Comparison of ENCODE assay signal across 12 cellular contexts in genomic region chr2:74583504-74583903, GRCh38. TPM values are rescaled to one million over a fixed set of nuclear protein-coding genes. Genes with fewer than 3 reads are reported as not detected.
A peak's percentile ranks its signal among the peaks of the same experiment; 100 is the strongest.
DNase-seq lines count a peak whose midpoint lies in the region; ATAC-seq and TF ChIP-seq lines count a peak whose summit lies in the region.
"Had no signal": no experiment of that assay in that cellular context is flagged by ENCODE, and none has a peak within 500 bp of the region (broad histone marks: within the 10 kb centered on the region; RNA-seq: fewer than 3 reads in every experiment).

No MANE protein-coding gene starts in this region.

- peak overlapping the region in 8 of 11 experiments; percentile 27 to 88 (median 58); a peak in 14 of 22 replicates for H3K4me2 ChIP-seq in BLaER1 treated with 17β-estradiol and CSF1 and Interleukin-3, amounts not matched to agents 10 nM and 100 nM
- H3K4me2 ChIP-seq in Loucy (ENCODE audit: low read depth, low read length, poor library complexity, severe bottlenecking): no peak overlapping the region

- H3K9me3 ChIP-seq in BLaER1 treated with 17β-estradiol and CSF1 and Interleukin-3, amounts not matched to agents 10 nM and 100 nM (replicated peaks in 1 of 11): no peaks in the 10 kb centered on the region
- no peaks in the 10 kb centered on the region for H3K9me3 ChIP-seq in Loucy (ENCODE audit: insufficient read depth, low read depth, low read length)
- no peaks in the 10 kb centered on the region for H3K9me3 ChIP-seq in WERI-Rb-1 (ENCODE audit: severe bottlenecking)
- H3K9me3 ChIP-seq: upper lobe of right lung had no signal

- TF ChIP-seq CTCF in Loucy (conservative IDR thresholded peaks at IDR 0.05; ENCODE audit: low read length): no peak
- no peak for TF ChIP-seq CTCF in neural crest cell (conservative IDR thresholded peaks at IDR 0.05)
- TF ChIP-seq CTCF in WERI-Rb-1 (IDR thresholded peaks at IDR 0.05; ENCODE audit: low read depth, low read length): no peak

- intact Hi-C loops in dendritic cell treated with granulocyte-macrophage colony-stimulating factor and Interleukin-4, amounts not matched to agents 40 ng/mL and 50 ng/mL, for 4 days (cut with micrococcal nuclease): no loop called here

- no peak overlapping the region for H3K9ac ChIP-seq in BLaER1 treated with 17β-estradiol and CSF1 and Interleukin-3, amounts not matched to agents 10 nM and 100 nM
- no peak overlapping the region for H3K9ac ChIP-seq in Loucy (ENCODE audit: low read depth, low read length, poor library complexity, severe bottlenecking)

- H3F3A ChIP-seq in Loucy (ENCODE audit: low read depth): no peaks in the 10 kb centered on the region

- H3K4me1 Mint-ChIP-seq in dendritic cell treated with granulocyte-macrophage colony-stimulating factor and Interleukin-4, amounts not matched to agents 40 ng/mL and 50 ng/mL, for 4 days (ENCODE audit: low read depth): peaks cover 43% of the 10 kb centered on the region
- H3K4me1 Mint-ChIP-seq in neural crest cell: peaks cover 19% of the 10 kb centered on the region

- H3K4me3 Mint-ChIP-seq in dendritic cell treated with granulocyte-macrophage colony-stimulating factor and Interleukin-4, amounts not matched to agents 40 ng/mL and 50 ng/mL, for 4 days: no peak overlapping the region
- peak overlapping the region; percentile 67 for H3K4me3 Mint-ChIP-seq in neural crest cell

- H3K36me3 Mint-ChIP-seq in dendritic cell treated with granulocyte-macrophage colony-stimulating factor and Interleukin-4, amounts not matched to agents 40 ng/mL and 50 ng/mL, for 4 days (ENCODE audit: low read depth): no peaks in the 10 kb centered on the region
- no peaks in the 10 kb centered on the region for H3K36me3 Mint-ChIP-seq in neural crest cell (ENCODE audit: low read depth)

- no peak overlapping the region for H3K4me3 ChIP-seq in BLaER1 treated with 17β-estradiol and CSF1 and Interleukin-3, amounts not matched to agents 10 nM and 100 nM
- H3K4me3 ChIP-seq in Loucy (ENCODE audit: low read length, poor library complexity, severe bottlenecking) (no peak overlapping the region), WERI-Rb-1 (ENCODE audit: low read depth, low read length) (no peak overlapping the region)
- H3K4me3 ChIP-seq: upper lobe of right lung had no signal

- H3K79me2 ChIP-seq in Loucy (ENCODE audit: insufficient read depth, low read length): no peaks in the 10 kb centered on the region

- H3K27ac Mint-ChIP-seq in dendritic cell treated with granulocyte-macrophage colony-stimulating factor and Interleukin-4, amounts not matched to agents 40 ng/mL and 50 ng/mL, for 4 days: peak overlapping the region; percentile 74
- H3K27ac Mint-ChIP-seq in neural crest cell (ENCODE audit: unreplicated experiment): peak overlapping the region; percentile 97

- no peaks in the 10 kb centered on the region for H3K36me3 ChIP-seq in BLaER1 treated with 17β-estradiol and CSF1 and Interleukin-3, amounts not matched to agents 10 nM and 100 nM
- H3K36me3 ChIP-seq in Loucy (ENCODE audit: insufficient read depth, low read length) (no peaks in the 10 kb centered on the region), WERI-Rb-1 (no peaks in the 10 kb centered on the region)
- H3K36me3 ChIP-seq: upper lobe of right lung had no signal

- no peaks in the 10 kb centered on the region for H3K9me2 ChIP-seq in Loucy (replicated peaks; ENCODE audit: low read depth, low read length)

- no peak for ATAC-seq in GM21717 (IDR thresholded peaks at IDR 0.05; ENCODE audit: unreplicated experiment)
- ATAC-seq: upper lobe of right lung had no signal

- H4K20me1 ChIP-seq in BLaER1 treated with 17β-estradiol and CSF1 and Interleukin-3, amounts not matched to agents 10 nM and 100 nM: no peaks in the 10 kb centered on the region
- no peaks in the 10 kb centered on the region for H4K20me1 ChIP-seq in Loucy (ENCODE audit: insufficient read depth, low read length, poor library complexity, severe bottlenecking)

- H3K27me3 ChIP-seq in BLaER1 treated with 17β-estradiol and CSF1 and Interleukin-3, amounts not matched to agents 10 nM and 100 nM: no peaks in the 10 kb centered on the region
- no peaks in the 10 kb centered on the region for H3K27me3 ChIP-seq in Loucy (ENCODE audit: insufficient read depth, low read length, poor library complexity, severe bottlenecking)
- H3K27me3 ChIP-seq in WERI-Rb-1 (ENCODE audit: insufficient read depth, low read depth, severe bottlenecking): no peaks in the 10 kb centered on the region
- H3K27me3 ChIP-seq: upper lobe of right lung had no signal

- H3K27ac ChIP-seq in BLaER1 treated with 17β-estradiol and CSF1 and Interleukin-3, amounts not matched to agents 10 nM and 100 nM: no peak overlapping the region
- no peak overlapping the region for H3K27ac ChIP-seq in WERI-Rb-1
- H3K27ac ChIP-seq: upper lobe of right lung had no signal

- no peaks in the 10 kb centered on the region for H3K27me3 Mint-ChIP-seq in dendritic cell treated with granulocyte-macrophage colony-stimulating factor and Interleukin-4, amounts not matched to agents 40 ng/mL and 50 ng/mL, for 4 days
- peaks cover 7% of the 10 kb centered on the region for H3K27me3 Mint-ChIP-seq in neural crest cell (ENCODE audit: low read depth)

- H3K4me1 ChIP-seq in BLaER1 treated with 17β-estradiol and CSF1 and Interleukin-3, amounts not matched to agents 10 nM and 100 nM: peaks cover 26 to 69% (median 42%) of the 10 kb centered on the region in 10 experiments
- H3K4me1 ChIP-seq in Loucy (ENCODE audit: insufficient read depth, low read length, poor library complexity, severe bottlenecking): peaks cover 27% of the 10 kb centered on the region
- H3K4me1 ChIP-seq: upper lobe of right lung had no signal

- H3K9me3 Mint-ChIP-seq in dendritic cell treated with granulocyte-macrophage colony-stimulating factor and Interleukin-4, amounts not matched to agents 40 ng/mL and 50 ng/mL, for 4 days: no peaks in the 10 kb centered on the region
- H3K9me3 Mint-ChIP-seq in neural crest cell: no peaks in the 10 kb centered on the region

- peak overlapping the region; percentile 63 for H2AFZ ChIP-seq in Loucy (ENCODE audit: low read length)

- no peak for DNase-seq in neural crest cell (ENCODE audit: low read depth, low spot score)
- DNase-seq in NCI-H510A (lab: John Stamatoyannopoulos, UW): no peak
- DNase-seq in WERI-Rb-1: no peak
- no peak for DNase-seq in NCI-H2081 treated with DMSO at 0.1 percent for 48 hours (lab: John Stamatoyannopoulos, UW)
- DNase-seq: activated effector memory CD4-positive, alpha-beta T cell treated with Interleukin-2 at 50 U/mL for 16 hours; COR-L47; NCI-H446 treated with DMSO at 0.1 percent for 48 hours; upper lobe of right lung had no signal

RNA-seq across cellular contexts. Expression of gene DOK1, which starts 29.0 kb away (rescaled TPM):
- total RNA-seq in neural crest cell: 22.4 TPM in 2 replicates

RNA-seq across cellular contexts. Expression of gene LOXL3, which starts 29.8 kb away (rescaled TPM):
- total RNA-seq in neural crest cell: 28.3 and 30.2 TPM in 2 replicates

RNA-seq across cellular contexts. Expression of gene HTRA2, which starts 53.8 kb away (rescaled TPM):
- total RNA-seq in neural crest cell: 44.7 and 45.4 TPM in 2 replicates

RNA-seq across cellular contexts. Expression of gene AUP1, which starts 54.0 kb away (rescaled TPM):
- 110 and 113 TPM in 2 replicates for total RNA-seq in neural crest cell

RNA-seq across cellular contexts. Expression of gene DQX1, which starts 57.5 kb away (rescaled TPM):
- 0.49 and 0.77 TPM in 2 replicates for total RNA-seq in neural crest cell
- total RNA-seq: upper lobe of right lung had no signal
